1 cellular context compared by ENCODE assay signal in genomic region chr10:71258446-71259145, GRCh38.
TF ChIP-seq lines count a peak whose summit lies in the region.

No MANE protein-coding gene starts in this region.

TF ChIP-seq in K562, 482 proteins besides CTCF, POLR2A, EP300 and RAD21:
- no peak for TF ChIP-seq CTBP1 (IDR thresholded peaks at IDR 0.05; ENCODE audit: borderline replicate concordance)
- peak; percentile 68 for TF ChIP-seq ZFP36 (IDR thresholded peaks at IDR 0.05; ENCODE audit: low read depth, low read length, partially characterized antibody)
- peak; percentile 28 for TF ChIP-seq RBM25 (IDR thresholded peaks at IDR 0.05; ENCODE audit: low read depth, low read length, severe bottlenecking)
